Comparison of ENCODE assay signal across 24 cellular contexts in the genomic region with DNA sequence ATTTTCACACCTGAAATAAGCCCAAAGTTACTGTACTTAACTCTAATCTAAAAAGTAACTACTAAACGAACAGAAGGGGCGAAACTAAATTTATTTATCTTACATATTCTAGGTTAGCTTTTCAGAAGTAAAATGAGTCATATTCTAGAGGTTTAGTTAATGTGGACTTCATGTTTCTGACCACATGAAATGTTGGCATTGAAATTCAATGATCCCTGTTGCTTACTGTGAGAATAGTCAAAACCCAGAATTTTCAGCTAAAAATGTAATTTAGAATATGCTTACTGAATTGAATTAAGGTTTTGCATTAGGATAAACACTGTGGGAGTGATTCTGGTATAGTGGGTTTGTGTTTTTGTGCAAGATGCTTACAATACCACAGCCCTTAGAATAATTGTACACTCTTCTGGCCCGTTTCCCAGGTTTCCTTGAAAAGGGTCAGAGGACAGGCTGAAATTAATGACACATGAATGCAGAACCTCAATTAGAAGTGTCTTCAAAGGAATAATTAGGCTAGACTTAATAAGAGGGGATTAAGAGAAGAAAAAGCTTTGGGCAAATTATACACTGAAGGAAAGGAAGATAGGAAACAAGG. TPM values are rescaled to one million over a fixed set of nuclear protein-coding genes. Genes with fewer than 3 reads are reported as not detected.
A peak's percentile ranks its signal among the peaks of the same experiment; 100 is the strongest.
DNase-seq lines count a peak whose midpoint lies in the region; FAIRE-seq and TF ChIP-seq lines count a peak whose summit lies in the region.
"Had no signal": no experiment of that assay in that cellular context is flagged by ENCODE, and none has a peak within 500 bp of the region (broad histone marks: within the 10 kb centered on the region; RNA-seq: fewer than 3 reads in every experiment).

No MANE protein-coding gene starts in this region.

- DNase-seq in A673 (ENCODE audit: low spot score), result peak; percentile 75
- no peak for DNase-seq in HFFc6
- peak; percentile 51 for DNase-seq in adipocyte (ENCODE audit: low read depth)
- DNase-seq in medulla oblongata (ENCODE audit: extremely low spot score), result peak; percentile 40
- no peak for DNase-seq in SIG-M5 (lab: John Stamatoyannopoulos, UW)
- no peak for DNase-seq in occipital lobe (lab: John Stamatoyannopoulos, UW)
- no peak for DNase-seq in H54 (ENCODE audit: insufficient read length, low spot score)
- no peak for DNase-seq in NCI-H345 treated with DMSO at 0.1 percent for 48 hours (lab: John Stamatoyannopoulos, UW; ENCODE audit: unreplicated experiment)
- DNase-seq: endodermal cell; H7; MG63; NCI-H1694 treated with DMSO at 0.1 percent for 48 hours; NCI-H774; PC-3; right cardiac atrium; SHP77; stimulated activated CD4-positive, alpha-beta T cell treated with anti-CD3 and anti-CD28 coated beads, Interleukin-12 subunit alpha, Interleukin-12 subunit beta, amount 100 ng/mL, for 4 hours; stomach; transverse colon had no signal

- H3K9me3 ChIP-seq in A673 (ENCODE audit: low read depth, low read length, poor library complexity, severe bottlenecking) (no peaks in the 10 kb centered on the region), adipocyte (ENCODE audit: control insufficient read depth, low read length) (no peaks in the 10 kb centered on the region)
- H3K9me3 ChIP-seq: ascending aorta, MG63, stomach, transverse colon had no signal

- peak overlapping the region; percentile 80; the same call in 1 of the 2 replicates for H3K4me3 Mint-ChIP-seq in HFFc6
- H3K4me3 Mint-ChIP-seq: activated CD4-positive, alpha-beta T cell treated with anti-CD3 and anti-CD28 coated beads, Interleukin-2, amount 10 ng/mL, durations not matched to agents 24 days and 14 days; endodermal cell had no signal

- peaks cover 27% of the 10 kb centered on the region for H3K36me3 ChIP-seq in A673 (ENCODE audit: insufficient read depth, low read length, poor library complexity, severe bottlenecking)
- H3K36me3 ChIP-seq in adipocyte (ENCODE audit: control insufficient read depth, insufficient read depth, low read length, severe bottlenecking), result no peaks in the 10 kb centered on the region
- H3K36me3 ChIP-seq: transverse colon had no signal

- BruUV-seq in A673 (replicated peaks; lab: Mats Ljungman, UMichigan), result no TSS peak

- no peaks in the 10 kb centered on the region; the same call in 1 of the 2 replicates for H3K27me3 Mint-ChIP-seq in HFFc6 (ENCODE audit: insufficient read depth)
- H3K27me3 Mint-ChIP-seq: activated T-helper 17 cell treated with anti-CD3 and anti-CD28 coated beads, Interleukin-2, amount 50 U/mL, for 72 hours had no signal

- intact Hi-C loops in A673 (cut with micrococcal nuclease; ENCODE audit: unreplicated experiment), result loop anchor here (1.0 to 10.0 kb wide), 3 partner anchors 186 to 629 kb away; no protein-coding TSS in a partner anchor

- H3K27ac Mint-ChIP-seq in HFFc6, result peak overlapping the region; percentile 96
- H3K27ac Mint-ChIP-seq: activated CD4-positive, alpha-beta T cell treated with anti-CD3 and anti-CD28 coated beads, Interleukin-2, amount 10 ng/mL, durations not matched to agents 24 days and 14 days; activated naive CD4-positive, alpha-beta T cell treated with anti-CD3 and anti-CD28 coated beads, Interleukin-2, amount 50 U/mL, for 72 hours; activated T-helper 17 cell treated with anti-CD3 and anti-CD28 coated beads, Interleukin-2, amount 50 U/mL, for 72 hours; endodermal cell had no signal

- FAIRE-seq in H54 (lab: Jason Lieb, UNC), result no peak

- H3K4me1 ChIP-seq in A673 (ENCODE audit: insufficient read depth, low read length, poor library complexity, severe bottlenecking), result peaks cover 24% of the 10 kb centered on the region
- H3K4me1 ChIP-seq in adipocyte (ENCODE audit: control insufficient read depth, insufficient read depth, low read length), result peaks cover 32% of the 10 kb centered on the region

- peaks cover 25% of the 10 kb centered on the region for H3K36me3 Mint-ChIP-seq in HFFc6 (ENCODE audit: low read depth)

- TF ChIP-seq CTCF in A673 (conservative IDR thresholded peaks at IDR 0.05; ENCODE audit: low read depth, low read length) (no peak), HFFc6 (IDR thresholded peaks at IDR 0.05) (no peak)

- peak overlapping the region; percentile 71 for H3K4me3 ChIP-seq in A673 (ENCODE audit: low read depth, low read length, poor library complexity, severe bottlenecking)
- no peak overlapping the region for H3K4me3 ChIP-seq in adipocyte (ENCODE audit: low read length)
- H3K4me3 ChIP-seq: BLaER1 treated with 17β-estradiol and CSF1 and Interleukin-3, amounts not matched to agents 10 nM and 100 nM had no signal

- no peak for TF ChIP-seq POLR2A in H54 (IDR thresholded peaks at IDR 0.05; ENCODE audit: low read depth, low read length)

- no peaks in the 10 kb centered on the region for H3K27me3 ChIP-seq in A673 (replicated peaks; ENCODE audit: insufficient read depth, low read depth, low read length, poor library complexity)
- H3K27me3 ChIP-seq in adipocyte (replicated peaks; ENCODE audit: control insufficient read depth, insufficient read depth, low read length), result no peaks in the 10 kb centered on the region
- H3K27me3 ChIP-seq: ascending aorta; BLaER1 treated with 17β-estradiol and CSF1 and Interleukin-3, amounts not matched to agents 10 nM and 100 nM; MG63; stomach; transverse colon had no signal

- peaks cover 44% of the 10 kb centered on the region for H3K4me1 Mint-ChIP-seq in HFFc6 (ENCODE audit: low read depth)

- no peak overlapping the region for H3K9ac ChIP-seq in adipocyte (ENCODE audit: low read length)

- H3K9me3 Mint-ChIP-seq in HFFc6, result peaks cover 9% of the 10 kb centered on the region
- H3K9me3 Mint-ChIP-seq: activated CD4-positive, alpha-beta T cell treated with anti-CD3 and anti-CD28 coated beads, Interleukin-2, amount 10 ng/mL, durations not matched to agents 24 days and 14 days; activated naive CD4-positive, alpha-beta T cell treated with anti-CD3 and anti-CD28 coated beads, Interleukin-2, amount 50 U/mL, for 72 hours; activated T-helper 17 cell treated with anti-CD3 and anti-CD28 coated beads, Interleukin-2, amount 50 U/mL, for 72 hours had no signal

- H3K27ac ChIP-seq in A673 (ENCODE audit: low read depth, low read length, poor library complexity, severe bottlenecking), result peak overlapping the region; percentile 96
- H3K27ac ChIP-seq: BLaER1 treated with 17β-estradiol and CSF1 and Interleukin-3, amounts not matched to agents 10 nM and 100 nM had no signal

- CTCF ChIA-PET in A673 (lab: Charles Lee), result interaction anchor here (0.6 to 3.8 kb wide), 9 partner anchors 12 to 379 kb away, joined by 3 to 29 read pairs (median 3); no protein-coding TSS in a partner anchor

- POLR2A ChIA-PET in A673 (lab: Charles Lee; ENCODE audit: low non-redundant PET), result interaction anchor here (0.5 to 0.9 kb wide), 2 partner anchors 206 to 263 kb away, joined by 5 to 7 read pairs; no protein-coding TSS in a partner anchor

RNA-seq across cellular contexts. Expression of a gene that starts 1.4 kb away (rescaled TPM):
- 140 and 143 TPM in 2 replicates for total RNA-seq in A673 (2021)
- 10 to 100 TPM; 32.8 to 47.3 (median 39.7) TPM for total RNA-seq in HFFc6 (2021; fragmentation: NEBNext Ultra II Directional; extraction: Animal tissue kit (Norgen Biotek cat#: 25700))
- total RNA-seq in occipital lobe, result 25.4 TPM

Comparison
In these comparisons a context has a peak if more than half of its experiments do, and no peak if none do; other contexts are left out.
1. DNase-seq: peak in A673 (single experiment), adipocyte (single experiment) and medulla oblongata (single experiment); none in HFFc6 (single experiment), SIG-M5 (single experiment), occipital lobe (single experiment), H54 (single experiment) and NCI-H345 treated with DMSO at 0.1 percent for 48 hours (single experiment).